In genomic region chr17:69050999-69051775, GRCh38 we compare ENCODE assay signal across 16 cellular contexts. TPM values are rescaled to one million over a fixed set of nuclear protein-coding genes. Genes with fewer than 3 reads are reported as not detected.
DNase-seq lines count a peak whose midpoint lies in the region; ATAC-seq, FAIRE-seq and TF ChIP-seq lines count a peak whose summit lies in the region.
"Had no signal": no experiment of that assay in that cellular context is flagged by ENCODE, and none has a peak within 500 bp of the region (broad histone marks: within the 10 kb centered on the region; RNA-seq: fewer than 3 reads in every experiment).

No MANE protein-coding gene starts in this region.

- 81% methylated on average over 5 of the region's 5 CpGs for WGBS in HepG2 (ENCODE audit: low lambda C conversion rate)
- WGBS in right lobe of liver (ENCODE audit: insufficient coverage, low coverage, low lambda C conversion rate, missing lambda C conversion rate), result 62% methylated on average over 5 of the region's 5 CpGs
- WGBS in mesenchymal stem cell, result 86% methylated on average over 2 of the region's 5 CpGs

- peak overlapping the region in 1 of 2 experiments; percentile 51 for H3K4ac ChIP-seq in mesenchymal stem cell (ENCODE audit: low read depth in 1 of 2, low read length in 2 of 2)

- H3K4me3 ChIP-seq in HepG2 (replicated peaks in 1 of 3; ENCODE audit: insufficient read depth in 1 of 3, low read depth in 2 of 3, low read length in 3 of 3), result no peak overlapping the region
- H3K4me3 ChIP-seq in right lobe of liver, result no peak overlapping the region
- H3K4me3 ChIP-seq in cardiac fibroblast (replicated peaks in 1 of 2; ENCODE audit: low read depth in 2 of 2, low read length in 2 of 2), result no peak overlapping the region
- no peak overlapping the region for H3K4me3 ChIP-seq in mesenchymal stem cell (ENCODE audit: insufficient read depth in 1 of 2, low read depth in 1 of 2, low read length in 2 of 2)
- no peak overlapping the region for H3K4me3 ChIP-seq in brain microvascular endothelial cell (ENCODE audit: low read depth, low read length)

- H3K36me3 ChIP-seq in HepG2 (replicated peaks in 1 of 2; ENCODE audit: control insufficient read depth in 1 of 2, insufficient read depth in 2 of 2, low read length in 2 of 2) (no peaks in the 10 kb centered on the region), right lobe of liver (no peaks in the 10 kb centered on the region), mesenchymal stem cell (ENCODE audit: control insufficient read depth in 1 of 2, insufficient read depth in 2 of 2, low read depth in 1 of 2, low read length in 2 of 2) (peaks cover 0 to 64% of the 10 kb centered on the region in 2 experiments), brain microvascular endothelial cell (replicated peaks) (no peaks in the 10 kb centered on the region)

- CTCF ChIA-PET in HepG2 (lab: Yijun Ruan, JAX; ENCODE audit: low intra/inter-chr PET ratio, low total read pairs), result no interaction called here
- CTCF ChIA-PET in activated CD4-positive, alpha-beta memory T cell treated with anti-CD3 and anti-CD28 coated beads, Interleukin-2, amount 10 ng/mL, durations not matched to agents 7 days and 5 days (lab: Charles Lee), result interaction anchor here (0.6 kb wide), 1 partner anchor 185 kb away, joined by 4 read pairs; no protein-coding TSS in a partner anchor

- no peak overlapping the region for H4K91ac ChIP-seq in mesenchymal stem cell (ENCODE audit: low read length)

- no peaks in the 10 kb centered on the region for H4K20me1 ChIP-seq in HepG2 (ENCODE audit: insufficient read depth, low read length)

- no peaks in the 10 kb centered on the region for H3K79me1 ChIP-seq in mesenchymal stem cell (replicated peaks; ENCODE audit: low read length, poor library complexity, severe bottlenecking)

- H3K27me3 Mint-ChIP-seq in activated CD4-positive, alpha-beta memory T cell treated with anti-CD3 and anti-CD28 coated beads, Interleukin-2, amount 10 ng/mL, durations not matched to agents 7 days and 5 days, result no peaks in the 10 kb centered on the region

- H2BK5ac ChIP-seq in mesenchymal stem cell (ENCODE audit: low read depth, low read length, poor library complexity, severe bottlenecking), result no peak overlapping the region

- H2BK12ac ChIP-seq in mesenchymal stem cell (ENCODE audit: low read length in 2 of 2), result peak overlapping the region in 1 of 2 experiments; percentile 25

- no peak overlapping the region for H3K14ac ChIP-seq in mesenchymal stem cell (ENCODE audit: low read length in 2 of 2)

- POLR2A ChIA-PET in HepG2 (lab: Yijun Ruan, JAX), result interaction anchor here (1.3 to 1.9 kb wide), 2 partner anchors 19 to 263 kb away, joined by 3 to 4 read pairs; no protein-coding TSS in a partner anchor
- POLR2A ChIA-PET in activated CD4-positive, alpha-beta memory T cell treated with anti-CD3 and anti-CD28 coated beads, Interleukin-2, amount 10 ng/mL, durations not matched to agents 7 days and 5 days (lab: Charles Lee), result no interaction called here

- no peaks in the 10 kb centered on the region for H3K9me3 Mint-ChIP-seq in activated CD4-positive, alpha-beta memory T cell treated with anti-CD3 and anti-CD28 coated beads, Interleukin-2, amount 10 ng/mL, durations not matched to agents 7 days and 5 days

- intact Hi-C loops in HepG2 (cut with micrococcal nuclease; ENCODE audit: unreplicated experiment) (no loop called here), right lobe of liver (cut with DNase I) (no loop called here)

- H3K4me2 ChIP-seq in HepG2 (ENCODE audit: low read depth, low read length) (0 out of 2 replicates have a peak overlapping the region, but pooled peaks have one; percentile 1), mesenchymal stem cell (ENCODE audit: low read length, poor library complexity, severe bottlenecking) (no peak overlapping the region)

- DNase-seq in HepG2 (ENCODE audit: low spot score) (peak; percentile 56), right lobe of liver (no peak), cardiac fibroblast (ENCODE audit: low read depth in 2 of 2) (peak; percentile 78 to 84), mesenchymal stem cell (peak; percentile 45), HuH-7.5 (ENCODE audit: low spot score) (no peak), SHP77 treated with DMSO at 0.1 percent for 48 hours (lab: John Stamatoyannopoulos, UW) (no peak), brain microvascular endothelial cell (no peak)
- no peak for DNase-seq in activated CD4-positive, alpha-beta memory T cell treated with anti-CD3 and anti-CD28 coated beads, Interleukin-2, amount 10 ng/mL, durations not matched to agents 7 days and 5 days
- DNase-seq: activated CD8-positive, alpha-beta memory T cell treated with anti-CD3 and anti-CD28 coated beads, Interleukin-2, amount 10 ng/mL, durations not matched to agents 7 days and 5 days; hippocampal formation; naive B cell; NCI-H187; NCI-H446 treated with DMSO at 0.1 percent for 48 hours; stimulated activated CD4-positive, alpha-beta T cell treated with anti-CD3 and anti-CD28 coated beads, Interleukin-2, amount 100 ng/mL, for 48 hours had no signal

- TF ChIP-seq EP300 in HepG2 (IDR thresholded peaks at IDR 0.05; ENCODE audit: low read depth in 2 of 2, low read length in 2 of 2), result peak in 1 of 2 experiments; percentile 83; a peak in 2 of 4 replicates
- TF ChIP-seq EP300 in HepG2 (CRISPR knock-in tag; IDR thresholded peaks at IDR 0.05; ENCODE audit: borderline replicate concordance), result no peak; the same call in 1 of the 2 replicates

- TF ChIP-seq CTCF in HepG2 (CRISPR knock-in tag; IDR thresholded peaks at IDR 0.05), result no peak
- no peak for TF ChIP-seq CTCF in right lobe of liver (IDR thresholded peaks at IDR 0.05)
- no peak for TF ChIP-seq CTCF in cardiac fibroblast (IDR thresholded peaks at IDR 0.05; ENCODE audit: low read depth, low read length)
- TF ChIP-seq CTCF in brain microvascular endothelial cell (IDR thresholded peaks at IDR 0.05; ENCODE audit: low read depth, low read length, missing control alignments), result no peak

- no peak overlapping the region for H3K27ac Mint-ChIP-seq in activated CD4-positive, alpha-beta memory T cell treated with anti-CD3 and anti-CD28 coated beads, Interleukin-2, amount 10 ng/mL, durations not matched to agents 7 days and 5 days
- H3K27ac Mint-ChIP-seq: activated CD8-positive, alpha-beta memory T cell treated with anti-CD3 and anti-CD28 coated beads, Interleukin-2, amount 10 ng/mL, durations not matched to agents 7 days and 5 days had no signal

- TF ChIP-seq POLR2A in HepG2 (IDR thresholded peaks at IDR 0.05; ENCODE audit: insufficient read depth in 1 of 2, low read depth in 2 of 2, low read length in 2 of 2) (no peak), right lobe of liver (IDR thresholded peaks at IDR 0.05) (no peak)

- peaks cover 71% of the 10 kb centered on the region for H3K4me1 ChIP-seq in HepG2 (ENCODE audit: insufficient read depth, low read length)
- H3K4me1 ChIP-seq in right lobe of liver, result peaks cover 0 to 16% (median 3%) of the 10 kb centered on the region in 4 donors
- H3K4me1 ChIP-seq in mesenchymal stem cell (ENCODE audit: control insufficient read depth, insufficient read depth, low read depth, low read length), result no peaks in the 10 kb centered on the region

- no peaks in the 10 kb centered on the region for H3K36me3 Mint-ChIP-seq in activated CD4-positive, alpha-beta memory T cell treated with anti-CD3 and anti-CD28 coated beads, Interleukin-2, amount 10 ng/mL, durations not matched to agents 7 days and 5 days (ENCODE audit: low read depth)
- H3K36me3 Mint-ChIP-seq: activated CD8-positive, alpha-beta memory T cell treated with anti-CD3 and anti-CD28 coated beads, Interleukin-2, amount 10 ng/mL, durations not matched to agents 7 days and 5 days had no signal

- H3K9ac ChIP-seq in HepG2 (ENCODE audit: insufficient read depth, low read depth, low read length), result no peak overlapping the region
- H3K9ac ChIP-seq in mesenchymal stem cell (ENCODE audit: low read length), result peak overlapping the region; percentile 71

- H2AK5ac ChIP-seq in mesenchymal stem cell (ENCODE audit: low read length, severe bottlenecking), result no peak overlapping the region

- ATAC-seq in HepG2 (no peak), right lobe of liver (no peak)
- ATAC-seq: activated CD8-positive, alpha-beta memory T cell treated with anti-CD3 and anti-CD28 coated beads, Interleukin-2, amount 10 ng/mL, durations not matched to agents 7 days and 5 days had no signal

- no peak overlapping the region for H2BK15ac ChIP-seq in mesenchymal stem cell (ENCODE audit: low read depth, poor library complexity, severe bottlenecking)

- in situ Hi-C loops in HepG2 (cut with HindIII; ENCODE audit: extremely low pct_ligation_motif_present, low pct_unique_long_range_greater_than_20kb), result loop anchor here (25.0 kb wide), 1 partner anchor 264 kb away; no protein-coding TSS in a partner anchor
- in situ Hi-C loops in brain microvascular endothelial cell (cut with HindIII; ENCODE audit: low pct_ligation_motif_present, low sequenced_read_pairs), result no loop called here

- H3K23ac ChIP-seq in mesenchymal stem cell (ENCODE audit: low read length in 2 of 2), result no peak overlapping the region

- no peak overlapping the region for H2AFZ ChIP-seq in HepG2 (ENCODE audit: low read length)
- no peak overlapping the region for H2AFZ ChIP-seq in mesenchymal stem cell (ENCODE audit: low read depth, low read length)

- peak overlapping the region in 1 of 2 experiments; percentile 24 for H3K18ac ChIP-seq in mesenchymal stem cell (ENCODE audit: low read depth in 1 of 2, low read length in 2 of 2)

- FAIRE-seq in HepG2 (lab: Jason Lieb, UNC), result no peak
- FAIRE-seq: bronchial epithelial cell, GM18507 had no signal

- H3K27ac ChIP-seq in HepG2 (ENCODE audit: extremely low read length, insufficient read depth, low read length), result peak overlapping the region; percentile 44
- no peak overlapping the region for H3K27ac ChIP-seq in right lobe of liver
- H3K27ac ChIP-seq in mesenchymal stem cell (ENCODE audit: low read length, poor library complexity, severe bottlenecking), result no peak overlapping the region
- H3K27ac ChIP-seq in brain microvascular endothelial cell, result no peak overlapping the region

- no peak for TF ChIP-seq RAD21 in HepG2 (CRISPR knock-in tag; IDR thresholded peaks at IDR 0.05)

- H3K79me2 ChIP-seq in HepG2 (ENCODE audit: insufficient read depth, low read length), result no peaks in the 10 kb centered on the region

- H2BK120ac ChIP-seq in mesenchymal stem cell (ENCODE audit: low read depth, low read length), result no peak overlapping the region

- H3K4me1 Mint-ChIP-seq in activated CD4-positive, alpha-beta memory T cell treated with anti-CD3 and anti-CD28 coated beads, Interleukin-2, amount 10 ng/mL, durations not matched to agents 7 days and 5 days, result peaks cover 13% of the 10 kb centered on the region

- no peak overlapping the region for H4K8ac ChIP-seq in mesenchymal stem cell (ENCODE audit: low read length)

- H3K4me3 Mint-ChIP-seq in activated CD4-positive, alpha-beta memory T cell treated with anti-CD3 and anti-CD28 coated beads, Interleukin-2, amount 10 ng/mL, durations not matched to agents 7 days and 5 days, result no peak overlapping the region
- H3K4me3 Mint-ChIP-seq: activated CD8-positive, alpha-beta memory T cell treated with anti-CD3 and anti-CD28 coated beads, Interleukin-2, amount 10 ng/mL, durations not matched to agents 7 days and 5 days; naive B cell had no signal

- H3K9me3 ChIP-seq in HepG2 (ENCODE audit: low read length) (peaks cover 13% of the 10 kb centered on the region), right lobe of liver (no peaks in the 10 kb centered on the region), mesenchymal stem cell (ENCODE audit: control insufficient read depth, low read length) (no peaks in the 10 kb centered on the region)

- H3K27me3 ChIP-seq in HepG2 (ENCODE audit: control insufficient read depth in 1 of 2, insufficient read depth in 2 of 2, low read length in 2 of 2), result no peaks in the 10 kb centered on the region
- H3K27me3 ChIP-seq in right lobe of liver, result no peaks in the 10 kb centered on the region
- H3K27me3 ChIP-seq in mesenchymal stem cell (ENCODE audit: control insufficient read depth in 1 of 2, insufficient read depth in 1 of 2, low read length in 2 of 2), result no peaks in the 10 kb centered on the region
- no peaks in the 10 kb centered on the region for H3K27me3 ChIP-seq in brain microvascular endothelial cell (replicated peaks)

- no TSS peak for BruUV-seq in HepG2 (replicated peaks; lab: Mats Ljungman, UMichigan)

RNA-seq across cellular contexts. Expression of gene ABCA9, which starts 9.5 kb away (rescaled TPM):
- total RNA-seq in HepG2 (2016; rRNA removed; fragmentation: Illumina TruSeq; extraction: Trizol) (0.04 TPM in 1 of 2 replicates, not detected in the other), right lobe of liver (10 to 100 TPM in 2 of 6 experiments, 1 to 10 TPM in 4; 4.9 to 19.4 (median 8.8) TPM)
- total RNA-seq in HepG2 (2016; cell fraction: cytosol; rRNA removed; fragmentation: Illumina TruSeq; extraction: Trizol; ENCODE audit: low read depth), result not detected in 2 replicates
- not detected in 2 replicates for total RNA-seq in HepG2 (2016; cell fraction: insoluble cytoplasmic fraction; rRNA removed; fragmentation: Illumina TruSeq; extraction: Trizol)
- total RNA-seq in HepG2 (2016; cell fraction: membrane; rRNA removed; fragmentation: Illumina TruSeq; extraction: Trizol), result not detected in 2 replicates
- total RNA-seq in HepG2 (2016; cell fraction: nucleus; rRNA removed; fragmentation: Illumina TruSeq; extraction: Trizol), result 0.19 TPM in 1 of 2 replicates, not detected in the other
- polyA plus RNA-seq in HepG2 (2011; rRNA removed), result 0.03 TPM in 1 of 2 replicates, not detected in the other
- polyA plus RNA-seq in HepG2 (2011; cell fraction: cytosol; rRNA removed), result 0.08 TPM in 1 of 2 replicates, not detected in the other
- 0.09 and 0.19 TPM in 2 replicates for polyA plus RNA-seq in HepG2 (2011; cell fraction: nucleus; rRNA removed)
- 0.11 and 0.12 TPM in 2 replicates for polyA plus RNA-seq in HepG2 (2012)
- not detected in 2 replicates for polyA plus RNA-seq in HepG2 (2016; cell fraction: cytosol; fragmentation: Illumina TruSeq; extraction: Trizol; ENCODE audit: low read depth)
- polyA plus RNA-seq in HepG2 (2016; cell fraction: insoluble cytoplasmic fraction; fragmentation: Illumina TruSeq; extraction: Trizol; ENCODE audit: low read depth), result not detected in 2 replicates
- polyA plus RNA-seq in HepG2 (2016; cell fraction: membrane; fragmentation: Illumina TruSeq; extraction: Trizol; ENCODE audit: low read depth), result not detected in 2 replicates
- not detected in 2 replicates for polyA plus RNA-seq in HepG2 (2016; cell fraction: nucleus; fragmentation: Illumina TruSeq; extraction: Trizol; ENCODE audit: insufficient read depth, low read depth)
- polyA minus RNA-seq in HepG2 (2011; rRNA and poly(A)+ RNA removed; ENCODE audit: low replicate concordance), result 0.51 TPM in 1 of 2 replicates, not detected in the other
- not detected in 2 replicates for polyA minus RNA-seq in HepG2 (2011; cell fraction: cytosol; rRNA and poly(A)+ RNA removed)
- 0.52 and 0.62 TPM in 2 replicates for polyA minus RNA-seq in HepG2 (2011; cell fraction: nucleus; rRNA and poly(A)+ RNA removed)
- 0.01 TPM for polyA plus RNA-seq in mesenchymal stem cell (2013, experiment 1 of 2)
- polyA plus RNA-seq in mesenchymal stem cell (2013, experiment 2 of 2), result 0.03 TPM
- total RNA-seq in activated CD4-positive, alpha-beta memory T cell treated with anti-CD3 and anti-CD28 coated beads, Interleukin-2, amount 10 ng/mL, durations not matched to agents 7 days and 5 days, result under 1 TPM in 1 of 2 experiments, not detected in 1; 0.05 TPM
- total RNA-seq: activated CD8-positive, alpha-beta memory T cell treated with anti-CD3 and anti-CD28 coated beads, Interleukin-2, amount 10 ng/mL, durations not matched to agents 7 days and 5 days had no signal

Comparison
In these comparisons a context has a peak if more than half of its experiments do, and no peak if none do; other contexts are left out.
1. DNase-seq: peak in HepG2 (single experiment), cardiac fibroblast (2 of 2) and mesenchymal stem cell (single experiment); none in right lobe of liver (0 of 3), HuH-7.5 (single experiment), SHP77 treated with DMSO at 0.1 percent for 48 hours (single experiment), activated CD4-positive, alpha-beta memory T cell treated with anti-CD3 and anti-CD28 coated beads, Interleukin-2, amount 10 ng/mL, durations not matched to agents 7 days and 5 days (single experiment) and brain microvascular endothelial cell (single experiment).